In genomic region chr7:114930107-114930521, GRCh38 we compare ENCODE assay signal across 1 cellular context.
TF ChIP-seq lines count a peak whose summit lies in the region.

No MANE protein-coding gene starts in this region.

TF ChIP-seq in HepG2, 621 proteins besides CTCF, POLR2A, EP300 and RAD21 (continued from another document):
- no peak for TF ChIP-seq IRF1 (CRISPR knock-in tag; IDR thresholded peaks at IDR 0.05; ENCODE audit: low read depth)
- TF ChIP-seq ZHX1 (CRISPR knock-in tag; IDR thresholded peaks at IDR 0.05; ENCODE audit: low read depth) = no peak
- TF ChIP-seq MAX (IDR thresholded peaks at IDR 0.05) = no peak
- no peak for TF ChIP-seq KMT2A (CRISPR knock-in tag; IDR thresholded peaks at IDR 0.05)
- no peak for TF ChIP-seq ZC3H13 (CRISPR knock-in tag; IDR thresholded peaks at IDR 0.05)
- TF ChIP-seq KAT2B (IDR thresholded peaks at IDR 0.05; ENCODE audit: borderline replicate concordance, low read depth, low read length) = no peak
- TF ChIP-seq ZNF44 (CRISPR knock-in tag; IDR thresholded peaks at IDR 0.05) = no peak
- TF ChIP-seq ZNF441 (CRISPR knock-in tag; IDR thresholded peaks at IDR 0.05; ENCODE audit: borderline replicate concordance) = no peak
- no peak for TF ChIP-seq PHF21A (CRISPR knock-in tag; IDR thresholded peaks at IDR 0.05)
- TF ChIP-seq AKNA (CRISPR knock-in tag; IDR thresholded peaks at IDR 0.05; ENCODE audit: borderline replicate concordance) = no peak
- TF ChIP-seq FOXP4 (CRISPR knock-in tag; IDR thresholded peaks at IDR 0.05) = no peak
